Comparison of ENCODE assay signal across 8 cellular contexts in the genomic region with DNA sequence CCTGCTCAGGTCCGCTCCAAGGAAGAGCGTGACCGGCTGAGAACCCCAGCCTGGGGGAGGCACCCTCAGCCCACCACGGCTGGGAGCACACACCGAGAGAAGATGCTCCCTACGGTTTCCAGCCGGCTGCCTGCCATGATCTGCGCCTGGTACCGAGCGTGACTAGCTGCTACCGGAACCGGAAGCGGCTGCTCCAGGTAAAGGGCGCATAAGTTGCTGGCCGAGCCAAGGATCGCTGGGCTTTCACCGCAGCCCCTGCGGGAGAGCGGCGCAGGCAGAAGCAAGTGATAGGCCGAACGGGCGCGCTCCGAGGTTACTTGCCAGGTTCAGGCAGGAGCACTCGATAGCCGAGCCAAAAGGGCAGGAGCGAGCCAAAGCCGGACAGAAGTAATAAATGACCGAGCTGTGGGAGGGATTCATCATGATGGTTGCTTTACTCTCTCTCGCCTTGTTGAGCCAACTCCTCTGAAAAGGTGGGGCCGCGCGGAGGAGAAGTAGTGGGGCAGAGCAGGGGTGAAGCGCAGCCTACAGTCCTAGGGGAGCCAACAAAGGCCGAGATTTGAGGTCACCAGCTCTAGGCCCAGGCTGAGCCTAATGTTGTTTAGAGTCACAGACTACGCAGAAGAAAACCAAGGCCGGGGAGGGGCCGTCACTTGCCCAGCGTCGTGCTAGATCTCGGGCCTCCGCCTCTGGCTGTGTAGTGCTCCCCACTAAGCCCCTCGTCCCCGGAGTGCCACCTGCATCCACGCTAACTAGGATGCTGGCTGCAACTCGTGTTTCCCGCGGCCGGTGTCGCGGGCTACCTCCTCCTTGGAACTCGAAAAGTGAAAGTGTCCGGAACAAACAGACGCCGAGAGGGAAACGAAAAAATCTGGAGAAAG. TPM values are rescaled to one million over a fixed set of nuclear protein-coding genes. Genes with fewer than 3 reads are reported as not detected.
DNase-seq lines count a peak whose midpoint lies in the region; ATAC-seq, FAIRE-seq and TF ChIP-seq lines count a peak whose summit lies in the region.

MRPS23 (minus strand) TSS at position 171 of the 881 bp plus-strand sequence; CDS start at position 137, 34 bp downstream.

- TF ChIP-seq CTCF in AG09319 (IDR thresholded peaks at IDR 0.05; ENCODE audit: low read depth, low read length), result no peak
- TF ChIP-seq CTCF in keratinocyte (optimal IDR thresholded peaks at IDR 0.05 in 1 of 3, IDR thresholded peaks at IDR 0.05 in 1 of 3, conservative IDR thresholded peaks at IDR 0.05 in 1 of 3; ENCODE audit: extremely low read depth in 1 of 3, insufficient read depth in 2 of 3, low read length in 3 of 3), result no peak

- FAIRE-seq in keratinocyte (lab: Jason Lieb, UNC), result peak; percentile 62

- DNase-seq in AG09319 (ENCODE audit: extremely low read depth, low read depth) (peak; percentile 97), NCI-H446 treated with DMSO at 0.1 percent for 48 hours (lab: John Stamatoyannopoulos, UW) (peak; percentile 94), cerebellar cortex (ENCODE audit: low spot score) (peak; percentile 99), keratinocyte (ENCODE audit: low read depth, low spot score) (peak; percentile 94)
- DNase-seq in stimulated activated CD4-positive, alpha-beta T cell treated with anti-CD3 and anti-CD28 coated beads, Interleukin-15, amount 100 ng/mL, for 1 hour (ENCODE audit: low read depth in 1 of 2, low spot score in 1 of 2), result peak; percentile 90 to 91

- H3K27ac ChIP-seq in keratinocyte (ENCODE audit: control insufficient read depth, insufficient read depth, low read length), result peak within 1 kb of the TSS; percentile 93

- H3K9me3 ChIP-seq in keratinocyte (ENCODE audit: control insufficient read depth, low read depth, low read length), result no peaks in the 10 kb centered on the region

- H3K79me2 ChIP-seq in keratinocyte (ENCODE audit: control insufficient read depth, insufficient read depth, low read length), result peaks cover 33% of the 10 kb centered on the region

- H3K27me3 ChIP-seq in keratinocyte (ENCODE audit: control insufficient read depth, extremely low read depth, insufficient read depth, low read length), result no peaks in the 10 kb centered on the region

- H3K9ac ChIP-seq in keratinocyte (ENCODE audit: control insufficient read depth, extremely low read depth, insufficient read depth, low read length), result peak within 1 kb of the TSS; percentile 83

- H4K20me1 ChIP-seq in keratinocyte (ENCODE audit: control insufficient read depth, extremely low read depth, insufficient read depth, low read length), result peaks cover 2% of the 10 kb centered on the region

- H3K4me3 ChIP-seq in keratinocyte (ENCODE audit: control insufficient read depth in 2 of 3, extremely low read depth in 1 of 3, insufficient read depth in 2 of 3, low read depth in 1 of 3, low read length in 3 of 3), result peak within 1 kb of the TSS; percentile 76 to 98 (median 91)

- peak within 1 kb of the TSS; percentile 97 for H3K4me2 ChIP-seq in keratinocyte (ENCODE audit: control insufficient read depth, extremely low read depth, insufficient read depth, low read depth, low read length)

- H2AFZ ChIP-seq in keratinocyte (ENCODE audit: control insufficient read depth, low read length), result peak within 1 kb of the TSS; percentile 92

- ATAC-seq in GM19035 (IDR thresholded peaks at IDR 0.05; ENCODE audit: unreplicated experiment) (peak; percentile 98), HG03354 (IDR thresholded peaks at IDR 0.05; ENCODE audit: poor library complexity, severe bottlenecking, unreplicated experiment) (peak; percentile 94)
- peak; percentile 93 for ATAC-seq in activated CD4-positive, CD25-positive, alpha-beta regulatory T cell treated with anti-CD3 and anti-CD28 coated beads, Interleukin-2, amount 50 U/mL, for 24 hours

- no peaks in the 10 kb centered on the region for H3K9me1 ChIP-seq in keratinocyte (ENCODE audit: control insufficient read depth, extremely low read depth, insufficient read depth, low read length)

- dilution Hi-C loops in keratinocyte (cut with MboI; ENCODE audit: extremely low pct_ligation_motif_present, low sequenced_read_pairs), result no loop called here

- peaks cover 23% of the 10 kb centered on the region for H3K4me1 ChIP-seq in keratinocyte (ENCODE audit: control insufficient read depth, extremely low read depth, insufficient read depth, low read length)

- peaks cover 2 to 3% of the 10 kb centered on the region in 2 experiments for H3K36me3 ChIP-seq in keratinocyte (ENCODE audit: control insufficient read depth in 2 of 2, extremely low read depth in 1 of 2, insufficient read depth in 2 of 2, low read length in 2 of 2)

RNA-seq across cellular contexts. Expression of gene MRPS23, which starts in this region (rescaled TPM):
- polyA plus RNA-seq in keratinocyte, result 52.8 to 60.2 TPM (median 57.3 TPM) in 3 replicates
- polyA plus RNA-seq in keratinocyte (2011; ENCODE audit: low read depth), result 45.1 TPM
- 28.0 and 33.1 TPM in 2 replicates for polyA plus RNA-seq in keratinocyte (2011; cell fraction: cytosol; rRNA removed)
- polyA plus RNA-seq in keratinocyte (2011; cell fraction: nucleus; rRNA removed), result 17.3 and 32.0 TPM in 2 replicates
- polyA plus RNA-seq in keratinocyte (2012; ENCODE audit: low replicate concordance), result 52.4 and 69.6 TPM in 2 replicates
- 16.7 to 24.3 TPM (median 24.0 TPM) in 3 replicates for polyA minus RNA-seq in keratinocyte
- polyA minus RNA-seq in keratinocyte (2011; cell fraction: cytosol; rRNA and poly(A)+ RNA removed), result 39.9 TPM
- 4.7 and 8.2 TPM in 2 replicates for polyA minus RNA-seq in keratinocyte (2011; cell fraction: nucleus; rRNA and poly(A)+ RNA removed)

Comparison
In these comparisons a context has a peak if more than half of its experiments do, and no peak if none do; other contexts are left out.
1. Peak in every context shown above with its lines: DNase-seq, ATAC-seq, H3K4me3 ChIP-seq and H3K27ac ChIP-seq.